9 cellular contexts compared by ENCODE assay signal in genomic region chr12:6285063-6285477, GRCh38. TPM values are rescaled to one million over a fixed set of nuclear protein-coding genes. Genes with fewer than 3 reads are reported as not detected.
DNase-seq lines count a peak whose midpoint lies in the region; ATAC-seq and TF ChIP-seq lines count a peak whose summit lies in the region.
"Had no signal": no experiment of that assay in that cellular context is flagged by ENCODE, and none has a peak within 500 bp of the region (broad histone marks: within the 10 kb centered on the region; RNA-seq: fewer than 3 reads in every experiment).

No MANE protein-coding gene starts in this region.

- CTCF ChIA-PET in activated CD8-positive, alpha-beta T cell treated with anti-CD3 and anti-CD28 coated beads for 36 hours (lab: Charles Lee), result interaction anchor here (0.6 to 7.6 kb wide), 40 partner anchors 9 to 322 kb away, joined by 3 to 89 read pairs (median 4); partner anchors contain the start of gene CD9

- no peaks in the 10 kb centered on the region for H3K36me3 ChIP-seq in mucosa of descending colon (ENCODE audit: low read depth)

- peaks cover 9% of the 10 kb centered on the region for H3K4me1 ChIP-seq in mucosa of descending colon (ENCODE audit: low read depth)

- no peak overlapping the region for H3K27ac Mint-ChIP-seq in activated CD8-positive, alpha-beta T cell treated with anti-CD3 and anti-CD28 coated beads for 36 hours
- no peak overlapping the region for H3K27ac Mint-ChIP-seq in effector memory CD8-positive, alpha-beta T cell
- H3K27ac Mint-ChIP-seq: activated naive CD8-positive, alpha-beta T cell had no signal

- H3K27me3 Mint-ChIP-seq in activated CD8-positive, alpha-beta T cell treated with anti-CD3 and anti-CD28 coated beads for 36 hours, result peaks cover 9% of the 10 kb centered on the region
- peaks cover 26 to 43% of the 10 kb centered on the region in 2 donors for H3K27me3 Mint-ChIP-seq in effector memory CD8-positive, alpha-beta T cell

- no peak overlapping the region for H3K4me3 Mint-ChIP-seq in activated CD8-positive, alpha-beta T cell treated with anti-CD3 and anti-CD28 coated beads for 36 hours
- no peak overlapping the region for H3K4me3 Mint-ChIP-seq in effector memory CD8-positive, alpha-beta T cell
- H3K4me3 Mint-ChIP-seq: activated naive CD8-positive, alpha-beta T cell had no signal

- no peaks in the 10 kb centered on the region for H3K9me3 ChIP-seq in mucosa of descending colon

- no peak overlapping the region for H3K4me3 ChIP-seq in mucosa of descending colon

- H3K36me3 Mint-ChIP-seq in activated CD8-positive, alpha-beta T cell treated with anti-CD3 and anti-CD28 coated beads for 36 hours (ENCODE audit: low read depth), result no peaks in the 10 kb centered on the region
- H3K36me3 Mint-ChIP-seq in effector memory CD8-positive, alpha-beta T cell (ENCODE audit: insufficient read depth), result peaks cover 4% of the 10 kb centered on the region
- H3K36me3 Mint-ChIP-seq: activated naive CD8-positive, alpha-beta T cell had no signal

- H3K9me3 Mint-ChIP-seq in activated CD8-positive, alpha-beta T cell treated with anti-CD3 and anti-CD28 coated beads for 36 hours, result no peaks in the 10 kb centered on the region
- H3K9me3 Mint-ChIP-seq in effector memory CD8-positive, alpha-beta T cell, result no peaks in the 10 kb centered on the region

- DNase-seq in DMS53 (lab: John Stamatoyannopoulos, UW), result peak; percentile 86
- peak; percentile 71 for DNase-seq in NCI-H748 treated with DMSO at 0.1 percent for 48 hours (lab: John Stamatoyannopoulos, UW)
- DNase-seq in activated CD8-positive, alpha-beta T cell treated with anti-CD3 and anti-CD28 coated beads for 36 hours, result peak; percentile 63
- DNase-seq in effector memory CD8-positive, alpha-beta T cell, result peak; percentile 55 to 65 (median 56)
- peak in 2 of 3 donors; percentile 63 to 64 for DNase-seq in mucosa of descending colon
- peak; percentile 14 to 24 for DNase-seq in stimulated activated CD8-positive, alpha-beta memory T cell treated with anti-CD3 and anti-CD28 coated beads, Interleukin-7, amount 100 ng/mL, for 1 hour (ENCODE audit: low read depth in 2 of 2)
- DNase-seq in middle frontal gyrus (ENCODE audit: extremely low spot score, low spot score), result no peak

- ATAC-seq in HG03280 (IDR thresholded peaks at IDR 0.05; ENCODE audit: unreplicated experiment) (peak; percentile 55), mucosa of descending colon (peak; percentile 78)
- ATAC-seq in activated CD8-positive, alpha-beta T cell treated with anti-CD3 and anti-CD28 coated beads for 36 hours, result peak; percentile 90
- peak; percentile 87 for ATAC-seq in effector memory CD8-positive, alpha-beta T cell (replicated peaks)

- peak; percentile 98 for TF ChIP-seq CTCF in activated CD8-positive, alpha-beta T cell treated with anti-CD3 and anti-CD28 coated beads for 36 hours (IDR thresholded peaks at IDR 0.05)
- peak; percentile 60 for TF ChIP-seq CTCF in mucosa of descending colon (IDR thresholded peaks at IDR 0.05)

- no peaks in the 10 kb centered on the region for H3K4me1 Mint-ChIP-seq in activated CD8-positive, alpha-beta T cell treated with anti-CD3 and anti-CD28 coated beads for 36 hours (ENCODE audit: low read depth)
- peaks cover 4 to 6% of the 10 kb centered on the region in 2 donors for H3K4me1 Mint-ChIP-seq in effector memory CD8-positive, alpha-beta T cell (ENCODE audit: low read depth in 2 of 2)

- intact Hi-C loops in activated CD8-positive, alpha-beta T cell treated with anti-CD3 and anti-CD28 coated beads for 36 hours (cut with micrococcal nuclease), result loop anchor here (2.0 to 10.0 kb wide), 3 partner anchors 86 to 290 kb away; no protein-coding TSS in a partner anchor
- intact Hi-C loops in mucosa of descending colon (cut with DNase I, micrococcal nuclease), result loop anchor here in 1 of 2 donors (10.0 kb wide), 1 partner anchor 300 kb away; no protein-coding TSS in a partner anchor

- POLR2A ChIA-PET in activated CD8-positive, alpha-beta T cell treated with anti-CD3 and anti-CD28 coated beads for 36 hours (lab: Charles Lee), result no interaction called here

RNA-seq across cellular contexts. Expression of gene PLEKHG6, which starts 25.4 kb away (rescaled TPM):
- total RNA-seq in activated CD8-positive, alpha-beta T cell treated with anti-CD3 and anti-CD28 coated beads for 36 hours, result not detected
- 100 to 1,000 TPM in 2 of 3 donors, 10 to 100 TPM in 1; 90.4 to 190 (median 128) TPM for total RNA-seq in mucosa of descending colon

RNA-seq across cellular contexts. Expression of gene TNFRSF1A, which starts 56.8 kb away (rescaled TPM):
- 10 to 100 TPM; 40.6 TPM for total RNA-seq in activated CD8-positive, alpha-beta T cell treated with anti-CD3 and anti-CD28 coated beads for 36 hours
- 100 to 1,000 TPM; 166 to 237 (median 211) TPM for total RNA-seq in mucosa of descending colon

Comparison
In these comparisons a context has a peak if more than half of its experiments do, and no peak if none do; other contexts are left out.
1. RNA of gene PLEKHG6, which starts 25.4 kb away (total RNA-seq): 90.4 to 190 TPM in mucosa of descending colon; not detected in activated CD8-positive, alpha-beta T cell treated with anti-CD3 and anti-CD28 coated beads for 36 hours; every median in the first group is over 10 times any median in the second.
2. RNA of gene TNFRSF1A, which starts 56.8 kb away (total RNA-seq): 166 to 237 TPM in mucosa of descending colon; 40.6 TPM in activated CD8-positive, alpha-beta T cell treated with anti-CD3 and anti-CD28 coated beads for 36 hours; every median in the first group is over 4 times any median in the second.
3. Peak in every context shown above with its lines, with median percentiles within 50 percentile points of each other: ATAC-seq.